In the genomic region with DNA sequence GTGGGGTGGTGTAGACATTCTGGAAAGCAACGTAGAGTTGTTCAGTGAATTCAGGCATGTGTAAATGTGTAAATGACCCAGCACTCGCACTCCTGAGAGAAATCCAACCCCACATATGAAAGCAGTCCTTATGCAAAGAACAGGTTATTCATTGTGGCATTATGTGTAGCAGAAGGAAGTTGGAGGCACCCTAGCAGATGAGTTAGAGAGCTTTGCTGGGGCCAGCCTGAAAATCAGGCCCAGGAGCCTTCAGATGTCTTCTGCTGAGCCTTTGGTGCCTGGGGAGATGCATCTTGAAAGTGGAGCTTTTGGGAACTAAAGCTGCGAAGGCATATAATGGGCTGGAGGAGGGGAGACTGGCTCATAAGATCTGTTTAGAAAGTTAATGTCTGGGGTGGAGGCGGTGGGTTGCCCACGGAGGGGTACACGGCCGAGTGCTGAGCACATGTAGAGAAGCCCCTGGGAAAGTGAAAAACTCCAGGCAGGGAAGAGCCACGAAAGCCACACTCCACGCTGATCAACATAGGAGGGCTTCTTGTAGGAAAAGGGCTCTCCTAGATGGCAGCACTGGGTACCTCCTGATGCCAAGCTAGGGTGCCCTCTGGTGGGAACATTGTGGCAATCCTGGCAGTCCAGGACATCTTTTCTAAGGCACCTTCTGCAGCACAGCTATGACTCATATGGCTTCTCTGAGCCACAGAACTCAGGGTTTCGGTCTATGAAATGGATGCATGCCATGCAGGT, we compare ENCODE assay signal across 8 cellular contexts. TPM values are rescaled to one million over a fixed set of nuclear protein-coding genes. Genes with fewer than 3 reads are reported as not detected.
DNase-seq lines count a peak whose midpoint lies in the region; ATAC-seq and TF ChIP-seq lines count a peak whose summit lies in the region.

No MANE protein-coding gene starts in this region.

- no peak overlapping the region for H3K27ac Mint-ChIP-seq in central memory CD8-positive, alpha-beta T cell (ENCODE audit: low read depth)

- DNase-seq in AG09319 (ENCODE audit: extremely low read depth, low read depth) (peak; percentile 84), NCI-H345 (lab: John Stamatoyannopoulos, UW) (peak; percentile 82), left colon (peak; percentile 78 to 82)
- peak; percentile 51 to 67 for DNase-seq in central memory CD8-positive, alpha-beta T cell (ENCODE audit: low spot score in 2 of 2)
- DNase-seq in stimulated activated CD4-positive, alpha-beta T cell treated with anti-CD3 and anti-CD28 coated beads, Interleukin-4, amount 100 ng/mL, for 4 hours = peak; percentile 56 to 83

- peaks cover 33% of the 10 kb centered on the region for H3K27me3 Mint-ChIP-seq in central memory CD8-positive, alpha-beta T cell

- TF ChIP-seq CTCF in AG09319 (IDR thresholded peaks at IDR 0.05; ENCODE audit: low read depth, low read length) = peak; percentile 94

- H3K36me3 Mint-ChIP-seq in central memory CD8-positive, alpha-beta T cell (ENCODE audit: insufficient read depth) = no peaks in the 10 kb centered on the region

- ATAC-seq in GM18909 (IDR thresholded peaks at IDR 0.05; ENCODE audit: poor library complexity, unreplicated experiment) (peak; percentile 90), HG03280 (IDR thresholded peaks at IDR 0.05; ENCODE audit: unreplicated experiment) (peak; percentile 85), left colon (peak; percentile 99)
- ATAC-seq in activated CD4-positive, CD25-positive, alpha-beta regulatory T cell treated with anti-CD3 and anti-CD28 coated beads, Interleukin-2, amount 50 U/mL, for 24 hours = peak; percentile 96 to 97
- peak; percentile 94 for ATAC-seq in central memory CD8-positive, alpha-beta T cell (replicated peaks; ENCODE audit: extremely low read depth, poor library complexity, severe bottlenecking)

- no peak overlapping the region for H3K4me3 Mint-ChIP-seq in central memory CD8-positive, alpha-beta T cell

- intact Hi-C loops in left colon (cut with DNase I, micrococcal nuclease) = loop anchor here in 1 of 2 donors (5.0 kb wide), 1 partner anchor 170 kb away; no protein-coding TSS in a partner anchor

- no peaks in the 10 kb centered on the region for H3K9me3 Mint-ChIP-seq in central memory CD8-positive, alpha-beta T cell

- peaks cover 10% of the 10 kb centered on the region for H3K4me1 Mint-ChIP-seq in central memory CD8-positive, alpha-beta T cell

RNA-seq across cellular contexts. Expression of a gene that starts 6.1 kb away (rescaled TPM):
- total RNA-seq in left colon = not detected

RNA-seq across cellular contexts. Expression of a gene that starts 35.9 kb away (rescaled TPM):
- total RNA-seq in left colon = not detected

RNA-seq across cellular contexts. Expression of a gene that starts 40.0 kb away (rescaled TPM):
- not detected for total RNA-seq in left colon

RNA-seq across cellular contexts. Expression of a gene that starts 52.8 kb away (rescaled TPM):
- under 1 TPM in 1 of 2 donors, not detected in 1; 0.20 TPM for total RNA-seq in left colon

RNA-seq across cellular contexts. Expression of a gene that starts 58.2 kb away (rescaled TPM):
- not detected for total RNA-seq in left colon

Comparison
In these comparisons a context has a peak if more than half of its experiments do, and no peak if none do; other contexts are left out.
1. Peak in every context shown above with its lines: DNase-seq and ATAC-seq.